In the genomic region with DNA sequence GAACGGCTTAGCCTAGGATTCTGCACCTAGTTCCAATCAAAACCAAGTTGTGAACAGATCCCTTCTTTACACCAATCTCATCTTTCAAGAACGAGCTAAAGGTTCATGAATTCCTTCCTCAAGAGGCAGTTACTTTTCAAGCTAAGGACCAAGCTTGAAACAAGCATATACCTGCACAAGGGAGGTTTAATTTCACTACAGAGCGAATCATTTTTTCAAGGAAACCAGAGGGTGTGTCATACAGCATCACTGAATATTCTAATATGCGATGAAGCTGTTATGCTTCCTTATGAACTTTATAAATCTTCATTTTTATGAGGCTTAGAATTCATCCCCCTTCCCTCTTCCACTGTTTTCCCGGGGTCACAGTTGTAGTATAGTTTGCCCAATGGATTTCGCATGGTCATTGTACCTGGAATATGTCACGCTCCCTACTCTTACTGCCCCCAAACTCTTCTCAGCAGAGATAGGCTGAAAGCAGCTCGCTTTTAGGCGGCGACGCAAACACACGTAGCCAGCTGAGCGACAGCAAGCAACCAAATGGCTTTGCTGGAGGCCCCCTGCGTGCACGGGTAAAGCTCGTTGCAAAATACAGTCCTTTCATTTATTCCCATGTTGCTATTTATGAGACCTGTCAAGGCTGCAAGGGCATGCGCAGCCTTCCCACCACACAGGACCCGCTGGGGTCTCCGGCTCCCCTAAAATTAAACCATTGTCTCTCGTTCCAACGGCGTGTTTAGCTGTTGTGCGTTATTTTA, we compare ENCODE assay signal across 1 cellular context.
TF ChIP-seq lines count a peak whose summit lies in the region.

No MANE protein-coding gene starts in this region.

TF ChIP-seq in K562, 482 proteins besides CTCF, POLR2A, EP300 and RAD21 (continued from another document and continues in another):
- TF ChIP-seq, protein P1, sequence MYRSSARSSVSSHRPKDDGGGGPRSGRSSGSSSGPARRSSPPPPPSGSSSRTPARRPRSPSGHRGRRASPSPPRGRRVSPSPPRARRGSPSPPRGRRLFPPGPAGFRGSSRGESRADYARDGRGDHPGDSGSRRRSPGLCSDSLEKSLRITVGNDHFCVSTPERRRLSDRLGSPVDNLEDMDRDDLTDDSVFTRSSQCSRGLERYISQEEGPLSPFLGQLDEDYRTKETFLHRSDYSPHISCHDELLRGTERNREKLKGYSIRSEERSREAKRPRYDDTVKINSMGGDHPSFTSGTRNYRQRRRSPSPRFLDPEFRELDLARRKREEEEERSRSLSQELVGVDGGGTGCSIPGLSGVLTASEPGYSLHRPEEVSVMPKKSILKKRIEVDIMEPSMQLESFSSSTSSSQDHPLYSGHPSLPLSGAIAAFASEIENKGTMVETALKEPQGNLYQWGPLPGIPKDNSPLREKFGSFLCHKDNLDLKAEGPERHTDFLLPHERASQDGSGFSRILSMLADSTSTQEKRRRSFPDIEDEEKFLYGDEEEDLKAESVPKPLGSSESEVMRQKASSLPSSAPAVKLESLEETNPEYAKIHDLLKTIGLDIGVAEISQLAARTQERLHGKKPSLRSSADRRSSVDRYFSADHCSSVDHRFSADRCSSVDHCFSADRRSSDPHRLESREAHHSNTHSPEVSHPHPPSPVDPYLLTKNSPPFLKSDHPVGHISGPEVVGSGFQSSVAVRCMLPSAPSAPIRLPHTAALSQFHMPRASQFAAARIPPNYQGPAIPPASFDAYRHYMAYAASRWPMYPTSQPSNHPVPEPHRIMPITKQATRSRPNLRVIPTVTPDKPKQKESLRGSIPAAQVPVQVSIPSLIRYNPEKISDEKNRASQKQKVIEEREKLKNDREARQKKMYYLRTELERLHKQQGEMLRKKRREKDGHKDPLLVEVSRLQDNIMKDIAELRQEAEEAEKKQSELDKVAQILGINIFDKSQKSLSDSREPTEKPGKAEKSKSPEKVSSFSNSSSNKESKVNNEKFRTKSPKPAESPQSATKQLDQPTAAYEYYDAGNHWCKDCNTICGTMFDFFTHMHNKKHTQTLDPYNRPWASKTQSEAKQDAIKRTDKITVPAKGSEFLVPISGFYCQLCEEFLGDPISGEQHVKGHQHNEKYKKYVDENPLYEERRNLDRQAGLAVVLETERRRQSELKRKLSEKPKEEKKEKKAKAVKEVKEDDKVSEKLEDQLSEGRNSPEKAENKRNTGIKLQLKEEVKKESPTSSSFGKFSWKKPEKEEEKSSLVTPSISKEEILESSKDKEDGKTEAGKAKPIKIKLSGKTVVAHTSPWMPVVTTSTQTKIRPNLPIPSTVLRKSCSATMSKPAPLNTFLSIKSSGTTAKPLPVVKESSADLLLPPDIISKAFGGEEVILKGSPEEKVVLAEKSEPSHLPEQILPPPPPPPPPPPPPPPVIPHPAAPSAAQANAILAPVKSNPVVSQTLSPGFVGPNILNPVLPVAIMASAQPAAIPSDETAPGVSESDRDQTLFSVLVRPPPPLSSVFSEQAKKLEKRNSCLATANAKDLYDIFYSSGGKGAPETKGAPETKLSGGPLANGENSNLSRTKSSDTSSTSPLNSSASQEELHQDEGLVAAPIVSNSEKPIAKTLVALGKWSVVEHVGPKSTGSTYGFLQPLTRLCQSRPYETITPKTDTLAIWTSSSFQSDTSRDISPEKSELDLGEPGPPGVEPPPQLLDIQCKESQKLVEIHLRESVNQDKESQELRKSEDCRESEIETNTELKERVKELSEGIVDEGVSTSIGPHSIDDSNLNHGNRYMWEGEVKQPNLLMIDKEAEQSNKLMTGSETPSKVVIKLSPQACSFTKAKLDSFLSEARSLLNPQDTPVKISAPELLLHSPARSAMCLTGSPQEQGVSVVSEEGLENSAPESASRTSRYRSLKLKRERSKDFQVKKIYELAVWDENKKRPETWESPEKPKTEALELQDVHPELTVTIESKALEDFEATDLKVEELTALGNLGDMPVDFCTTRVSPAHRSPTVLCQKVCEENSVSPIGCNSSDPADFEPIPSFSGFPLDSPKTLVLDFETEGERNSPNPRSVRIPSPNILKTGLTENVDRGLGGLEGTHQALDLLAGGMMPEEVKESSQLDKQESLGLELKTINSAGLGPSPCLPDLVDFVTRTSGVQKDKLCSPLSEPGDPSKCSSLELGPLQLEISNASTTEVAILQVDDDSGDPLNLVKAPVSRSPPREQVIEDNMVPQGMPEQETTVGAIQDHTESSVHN (IDR thresholded peaks at IDR 0.05; ENCODE audit: borderline replicate concordance in 1 of 2, low read depth in 1 of 2) = no peak
- TF ChIP-seq EGR1 (conservative IDR thresholded peaks at IDR 0.05) (no peak), ZNF408 (CRISPR knock-in tag; IDR thresholded peaks at IDR 0.05; ENCODE audit: low read depth) (no peak), ZNF764 (CRISPR knock-in tag; IDR thresholded peaks at IDR 0.05; ENCODE audit: low read depth) (no peak), ELF2 (CRISPR knock-in tag; IDR thresholded peaks at IDR 0.05) (no peak), ZFP36 (IDR thresholded peaks at IDR 0.05; ENCODE audit: low read depth, low read length, partially characterized antibody) (no peak), BCL6 (CRISPR knock-in tag; IDR thresholded peaks at IDR 0.05) (no peak), GATAD2B (IDR thresholded peaks at IDR 0.05; ENCODE audit: borderline replicate concordance) (no peak), ZNF274 (IDR thresholded peaks at IDR 0.05; ENCODE audit: borderline replicate concordance, low read depth, low read length) (no peak), EZH2 (IDR thresholded peaks at IDR 0.05; ENCODE audit: borderline replicate concordance, low read depth, low read length) (no peak), CBX3 (IDR thresholded peaks at IDR 0.05; ENCODE audit: borderline replicate concordance in 1 of 2, low read length in 2 of 2) (no peak), TCFL5 (CRISPR knock-in tag; conservative IDR thresholded peaks at IDR 0.05) (no peak), TCF7 (IDR thresholded peaks at IDR 0.05; ENCODE audit: borderline replicate concordance) (no peak), CHD2 (IDR thresholded peaks at IDR 0.05; ENCODE audit: low read depth, low read length) (no peak), XRCC5 (IDR thresholded peaks at IDR 0.05; ENCODE audit: low read depth, low read length) (no peak), ZNF79 (CRISPR knock-in tag; IDR thresholded peaks at IDR 0.05; ENCODE audit: low read depth) (no peak), ZFX (CRISPR knock-in tag; IDR thresholded peaks at IDR 0.05) (no peak), SIX5 (IDR thresholded peaks at IDR 0.05; ENCODE audit: borderline replicate concordance in 1 of 2, insufficient read depth in 1 of 2, low read depth in 1 of 2, low read length in 2 of 2) (no peak; a peak in 1 of 4 replicates), ZNF668 (CRISPR knock-in tag; IDR thresholded peaks at IDR 0.05) (no peak), HNRNPK (IDR thresholded peaks at IDR 0.05; ENCODE audit: low read depth, low read length, poor library complexity, severe bottlenecking) (no peak), ILK (tag; IDR thresholded peaks at IDR 0.05; ENCODE audit: borderline replicate concordance, low read depth) (no peak), ZNF23 (CRISPR knock-in tag; IDR thresholded peaks at IDR 0.05) (no peak), C11orf30 (IDR thresholded peaks at IDR 0.05; ENCODE audit: low read depth) (peak; percentile 96), MAFK (IDR thresholded peaks at IDR 0.05; ENCODE audit: low read length) (peak; percentile 56), SMARCC2 (IDR thresholded peaks at IDR 0.05; ENCODE audit: low read depth) (no peak), SRSF7 (optimal IDR thresholded peaks at IDR 0.05; ENCODE audit: low read depth, low read length) (no peak), ZNF217 (CRISPR knock-in tag; IDR thresholded peaks at IDR 0.05) (no peak), MIER1 (IDR thresholded peaks at IDR 0.05; ENCODE audit: low read depth) (no peak), POLR2AphosphoS2 (IDR thresholded peaks at IDR 0.05; ENCODE audit: low read length) (no peak), KDM5B (IDR thresholded peaks at IDR 0.05; ENCODE audit: insufficient replicate concordance, low read depth, low read length) (peak; percentile 80)
- TF ChIP-seq, protein P2, sequence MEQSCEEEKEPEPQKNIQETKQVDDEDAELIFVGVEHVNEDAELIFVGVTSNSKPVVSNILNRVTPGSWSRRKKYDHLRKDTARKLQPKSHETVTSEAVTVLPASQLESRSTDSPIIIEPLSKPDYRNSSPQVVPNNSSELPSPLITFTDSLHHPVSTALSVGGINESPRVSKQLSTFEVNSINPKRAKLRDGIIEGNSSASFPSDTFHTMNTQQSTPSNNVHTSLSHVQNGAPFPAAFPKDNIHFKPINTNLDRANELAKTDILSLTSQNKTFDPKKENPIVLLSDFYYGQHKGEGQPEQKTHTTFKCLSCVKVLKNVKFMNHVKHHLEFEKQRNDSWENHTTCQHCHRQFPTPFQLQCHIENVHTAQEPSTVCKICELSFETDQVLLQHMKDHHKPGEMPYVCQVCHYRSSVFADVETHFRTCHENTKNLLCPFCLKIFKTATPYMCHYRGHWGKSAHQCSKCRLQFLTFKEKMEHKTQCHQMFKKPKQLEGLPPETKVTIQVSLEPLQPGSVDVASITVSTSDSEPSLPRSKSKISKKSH (CRISPR knock-in tag; IDR thresholded peaks at IDR 0.05) = no peak
- TF ChIP-seq, protein P3, sequence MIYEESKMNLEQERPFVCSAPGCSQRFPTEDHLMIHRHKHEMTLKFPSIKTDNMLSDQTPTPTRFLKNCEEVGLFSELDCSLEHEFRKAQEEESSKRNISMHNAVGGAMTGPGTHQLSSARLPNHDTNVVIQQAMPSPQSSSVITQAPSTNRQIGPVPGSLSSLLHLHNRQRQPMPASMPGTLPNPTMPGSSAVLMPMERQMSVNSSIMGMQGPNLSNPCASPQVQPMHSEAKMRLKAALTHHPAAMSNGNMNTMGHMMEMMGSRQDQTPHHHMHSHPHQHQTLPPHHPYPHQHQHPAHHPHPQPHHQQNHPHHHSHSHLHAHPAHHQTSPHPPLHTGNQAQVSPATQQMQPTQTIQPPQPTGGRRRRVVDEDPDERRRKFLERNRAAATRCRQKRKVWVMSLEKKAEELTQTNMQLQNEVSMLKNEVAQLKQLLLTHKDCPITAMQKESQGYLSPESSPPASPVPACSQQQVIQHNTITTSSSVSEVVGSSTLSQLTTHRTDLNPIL (CRISPR knock-in tag; IDR thresholded peaks at IDR 0.05) = no peak
- TF ChIP-seq, protein P4, sequence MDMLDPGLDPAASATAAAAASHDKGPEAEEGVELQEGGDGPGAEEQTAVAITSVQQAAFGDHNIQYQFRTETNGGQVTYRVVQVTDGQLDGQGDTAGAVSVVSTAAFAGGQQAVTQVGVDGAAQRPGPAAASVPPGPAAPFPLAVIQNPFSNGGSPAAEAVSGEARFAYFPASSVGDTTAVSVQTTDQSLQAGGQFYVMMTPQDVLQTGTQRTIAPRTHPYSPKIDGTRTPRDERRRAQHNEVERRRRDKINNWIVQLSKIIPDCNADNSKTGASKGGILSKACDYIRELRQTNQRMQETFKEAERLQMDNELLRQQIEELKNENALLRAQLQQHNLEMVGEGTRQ (CRISPR knock-in tag; IDR thresholded peaks at IDR 0.05) = no peak
- TF ChIP-seq, protein P5, sequence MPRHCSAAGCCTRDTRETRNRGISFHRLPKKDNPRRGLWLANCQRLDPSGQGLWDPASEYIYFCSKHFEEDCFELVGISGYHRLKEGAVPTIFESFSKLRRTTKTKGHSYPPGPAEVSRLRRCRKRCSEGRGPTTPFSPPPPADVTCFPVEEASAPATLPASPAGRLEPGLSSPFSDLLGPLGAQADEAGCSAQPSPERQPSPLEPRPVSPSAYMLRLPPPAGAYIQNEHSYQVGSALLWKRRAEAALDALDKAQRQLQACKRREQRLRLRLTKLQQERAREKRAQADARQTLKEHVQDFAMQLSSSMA (CRISPR knock-in tag; IDR thresholded peaks at IDR 0.05) = no peak
- TF ChIP-seq, protein P6, sequence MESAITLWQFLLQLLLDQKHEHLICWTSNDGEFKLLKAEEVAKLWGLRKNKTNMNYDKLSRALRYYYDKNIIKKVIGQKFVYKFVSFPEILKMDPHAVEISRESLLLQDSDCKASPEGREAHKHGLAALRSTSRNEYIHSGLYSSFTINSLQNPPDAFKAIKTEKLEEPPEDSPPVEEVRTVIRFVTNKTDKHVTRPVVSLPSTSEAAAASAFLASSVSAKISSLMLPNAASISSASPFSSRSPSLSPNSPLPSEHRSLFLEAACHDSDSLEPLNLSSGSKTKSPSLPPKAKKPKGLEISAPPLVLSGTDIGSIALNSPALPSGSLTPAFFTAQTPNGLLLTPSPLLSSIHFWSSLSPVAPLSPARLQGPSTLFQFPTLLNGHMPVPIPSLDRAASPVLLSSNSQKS (CRISPR knock-in tag; IDR thresholded peaks at IDR 0.05) = no peak
- TF ChIP-seq, protein P7, sequence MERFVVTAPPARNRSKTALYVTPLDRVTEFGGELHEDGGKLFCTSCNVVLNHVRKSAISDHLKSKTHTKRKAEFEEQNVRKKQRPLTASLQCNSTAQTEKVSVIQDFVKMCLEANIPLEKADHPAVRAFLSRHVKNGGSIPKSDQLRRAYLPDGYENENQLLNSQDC (CRISPR knock-in tag; IDR thresholded peaks at IDR 0.05) = no peak
- TF ChIP-seq, protein P8, sequence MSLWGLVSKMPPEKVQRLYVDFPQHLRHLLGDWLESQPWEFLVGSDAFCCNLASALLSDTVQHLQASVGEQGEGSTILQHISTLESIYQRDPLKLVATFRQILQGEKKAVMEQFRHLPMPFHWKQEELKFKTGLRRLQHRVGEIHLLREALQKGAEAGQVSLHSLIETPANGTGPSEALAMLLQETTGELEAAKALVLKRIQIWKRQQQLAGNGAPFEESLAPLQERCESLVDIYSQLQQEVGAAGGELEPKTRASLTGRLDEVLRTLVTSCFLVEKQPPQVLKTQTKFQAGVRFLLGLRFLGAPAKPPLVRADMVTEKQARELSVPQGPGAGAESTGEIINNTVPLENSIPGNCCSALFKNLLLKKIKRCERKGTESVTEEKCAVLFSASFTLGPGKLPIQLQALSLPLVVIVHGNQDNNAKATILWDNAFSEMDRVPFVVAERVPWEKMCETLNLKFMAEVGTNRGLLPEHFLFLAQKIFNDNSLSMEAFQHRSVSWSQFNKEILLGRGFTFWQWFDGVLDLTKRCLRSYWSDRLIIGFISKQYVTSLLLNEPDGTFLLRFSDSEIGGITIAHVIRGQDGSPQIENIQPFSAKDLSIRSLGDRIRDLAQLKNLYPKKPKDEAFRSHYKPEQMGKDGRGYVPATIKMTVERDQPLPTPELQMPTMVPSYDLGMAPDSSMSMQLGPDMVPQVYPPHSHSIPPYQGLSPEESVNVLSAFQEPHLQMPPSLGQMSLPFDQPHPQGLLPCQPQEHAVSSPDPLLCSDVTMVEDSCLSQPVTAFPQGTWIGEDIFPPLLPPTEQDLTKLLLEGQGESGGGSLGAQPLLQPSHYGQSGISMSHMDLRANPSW (CRISPR knock-in tag; IDR thresholded peaks at IDR 0.05) = no peak
- TF ChIP-seq, protein P9, sequence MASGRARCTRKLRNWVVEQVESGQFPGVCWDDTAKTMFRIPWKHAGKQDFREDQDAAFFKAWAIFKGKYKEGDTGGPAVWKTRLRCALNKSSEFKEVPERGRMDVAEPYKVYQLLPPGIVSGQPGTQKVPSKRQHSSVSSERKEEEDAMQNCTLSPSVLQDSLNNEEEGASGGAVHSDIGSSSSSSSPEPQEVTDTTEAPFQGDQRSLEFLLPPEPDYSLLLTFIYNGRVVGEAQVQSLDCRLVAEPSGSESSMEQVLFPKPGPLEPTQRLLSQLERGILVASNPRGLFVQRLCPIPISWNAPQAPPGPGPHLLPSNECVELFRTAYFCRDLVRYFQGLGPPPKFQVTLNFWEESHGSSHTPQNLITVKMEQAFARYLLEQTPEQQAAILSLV (tag; IDR thresholded peaks at IDR 0.05) = no peak
- TF ChIP-seq, protein P10, sequence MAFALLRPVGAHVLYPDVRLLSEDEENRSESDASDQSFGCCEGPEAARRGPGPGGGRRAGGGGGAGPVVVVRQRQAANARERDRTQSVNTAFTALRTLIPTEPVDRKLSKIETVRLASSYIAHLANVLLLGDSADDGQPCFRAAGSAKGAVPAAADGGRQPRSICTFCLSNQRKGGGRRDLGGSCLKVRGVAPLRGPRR (CRISPR knock-in tag; IDR thresholded peaks at IDR 0.05) = no peak
